ENCODE assay signal across 18 cellular contexts in the genomic region with DNA sequence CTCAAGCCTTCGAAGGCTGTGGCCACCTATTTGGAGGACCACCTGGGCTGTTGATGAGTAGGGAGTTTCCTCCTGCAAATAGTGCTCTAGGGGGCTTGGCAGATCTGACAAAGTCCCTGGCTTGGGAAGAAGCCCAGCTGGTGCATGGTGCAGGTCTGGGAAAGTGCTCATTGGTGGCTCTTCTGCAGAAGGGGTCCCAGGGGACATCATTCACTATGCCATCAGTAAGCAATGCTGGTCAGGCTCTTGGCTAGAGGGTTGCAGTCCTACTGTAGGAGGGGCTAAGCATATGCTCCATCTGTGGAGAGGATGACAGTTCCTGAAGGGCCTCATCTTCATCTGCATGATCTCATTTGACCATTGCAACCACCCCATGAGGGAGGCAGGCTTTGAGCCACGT. TPM values are rescaled to one million over a fixed set of nuclear protein-coding genes. Genes with fewer than 3 reads are reported as not detected.
DNase-seq lines count a peak whose midpoint lies in the region; ATAC-seq, FAIRE-seq and TF ChIP-seq lines count a peak whose summit lies in the region.
"Had no signal": no experiment of that assay in that cellular context is flagged by ENCODE, and none has a peak within 500 bp of the region (broad histone marks: within the 10 kb centered on the region; RNA-seq: fewer than 3 reads in every experiment).

No MANE protein-coding gene starts in this region.

- H2BK20ac ChIP-seq in H1 (ENCODE audit: low read length), result no peak overlapping the region

- H3K36me3 ChIP-seq in BE2C (no peaks in the 10 kb centered on the region), BLaER1 (no peaks in the 10 kb centered on the region), H1 (ENCODE audit: control insufficient read depth in 2 of 4, insufficient read depth in 4 of 4, low read length in 3 of 4) (no peaks in the 10 kb centered on the region; a peak in 1 of 8 replicates)
- H3K36me3 ChIP-seq: BLaER1 treated with 17β-estradiol and CSF1 and Interleukin-3, amounts not matched to agents 10 nM and 100 nM had no signal

- no peak overlapping the region for H3K23ac ChIP-seq in H1 (ENCODE audit: insufficient read length)

- no peak for TF ChIP-seq EP300 in H1 (IDR thresholded peaks at IDR 0.05; ENCODE audit: borderline replicate concordance in 1 of 2, low read depth in 2 of 2, low read length in 2 of 2)

- POLR2A ChIA-PET in H1 (lab: Charles Lee; ENCODE audit: partially characterized antibody), result interaction anchor here (0.7 to 5.5 kb wide), 7 partner anchors 9 to 61 kb away, joined by 3 to 94 read pairs (median 6); no protein-coding TSS in a partner anchor

- TF ChIP-seq CTCF in BE2C (IDR thresholded peaks at IDR 0.05; ENCODE audit: low read depth, low read length), result no peak
- no peak for TF ChIP-seq CTCF in H1 (IDR thresholded peaks at IDR 0.05; ENCODE audit: control extremely low read depth in 1 of 3, insufficient read depth in 1 of 3, low read depth in 1 of 3, low read length in 3 of 3)
- TF ChIP-seq CTCF in GM13977 (IDR thresholded peaks at IDR 0.05; ENCODE audit: extremely low read depth, insufficient read depth, missing control alignments), result no peak

- 0 out of 2 replicates have a peak overlapping the region, but pooled peaks have one; percentile 3 for H3K4me2 ChIP-seq in BLaER1
- no peak overlapping the region for H3K4me2 ChIP-seq in H1 (ENCODE audit: insufficient read depth in 1 of 2, low read depth in 2 of 2, low read length in 2 of 2)
- H3K4me2 ChIP-seq: KMS-11 had no signal

- no peak overlapping the region for H2AFZ ChIP-seq in H1 (ENCODE audit: low read length)

- H3K9me3 ChIP-seq in BE2C, result no peaks in the 10 kb centered on the region
- no peaks in the 10 kb centered on the region for H3K9me3 ChIP-seq in BLaER1
- H3K9me3 ChIP-seq in H1 (ENCODE audit: insufficient read depth in 2 of 2, low read depth in 1 of 2, low read length in 1 of 2), result no peaks in the 10 kb centered on the region
- H3K9me3 ChIP-seq: BLaER1 treated with 17β-estradiol and CSF1 and Interleukin-3, amounts not matched to agents 10 nM and 100 nM; Caco-2 had no signal

- H3K23me2 ChIP-seq in H1 (ENCODE audit: low read depth, low read length), result peaks cover 5% of the 10 kb centered on the region

- ATAC-seq in GM21515 (IDR thresholded peaks at IDR 0.05; ENCODE audit: unreplicated experiment), result no peak

- H3K27ac ChIP-seq in BLaER1, result no peak overlapping the region
- H3K27ac ChIP-seq in H1 (ENCODE audit: low read depth, low read length), result no peak overlapping the region
- H3K27ac ChIP-seq: BLaER1 treated with 17β-estradiol and CSF1 and Interleukin-3, amounts not matched to agents 10 nM and 100 nM; KMS-11 had no signal

- H3K79me1 ChIP-seq in H1 (ENCODE audit: low read depth, low read length), result no peaks in the 10 kb centered on the region; the same call in 1 of the 2 replicates

- CTCF ChIA-PET in H1 (lab: Charles Lee; ENCODE audit: partially characterized antibody), result interaction anchor here (0.7 to 1.5 kb wide), 5 partner anchors 27 to 76 kb away, joined by 3 to 7 read pairs (median 3); no protein-coding TSS in a partner anchor

- no peak for TF ChIP-seq POLR2A in H1 (IDR thresholded peaks at IDR 0.05; ENCODE audit: control extremely low read depth in 1 of 2, low read depth in 2 of 2, low read length in 2 of 2)

- peak overlapping the region; percentile 45; the same call in 1 of the 2 replicates for H2BK12ac ChIP-seq in H1 (ENCODE audit: low read depth, low read length)

- FAIRE-seq in H1 (lab: Jason Lieb, UNC), result no peak
- FAIRE-seq: GM12892, GM18507 had no signal

- H2BK15ac ChIP-seq in H1 (ENCODE audit: low read length), result 0 out of 2 replicates have a peak overlapping the region, but pooled peaks have one; percentile 6

- H4K91ac ChIP-seq in H1 (replicated peaks; ENCODE audit: insufficient read length, low read length), result peak overlapping the region; percentile 6

- H4K20me1 ChIP-seq in BLaER1 (no peaks in the 10 kb centered on the region), H1 (replicated peaks in 1 of 2; ENCODE audit: control insufficient read depth in 1 of 2, insufficient read depth in 2 of 2, low read length in 2 of 2) (no peaks in the 10 kb centered on the region)
- H4K20me1 ChIP-seq: BLaER1 treated with 17β-estradiol and CSF1 and Interleukin-3, amounts not matched to agents 10 nM and 100 nM had no signal

- peak overlapping the region; percentile 11 for H2BK120ac ChIP-seq in H1 (replicated peaks; ENCODE audit: low read depth, low read length)

- peaks cover 0 to 3% of the 10 kb centered on the region in 2 experiments; a peak in 1 of 4 replicates for H3K79me2 ChIP-seq in H1 (ENCODE audit: control insufficient read depth in 1 of 2, insufficient read depth in 2 of 2, low read length in 2 of 2)

- H3K4me1 ChIP-seq in BE2C, result peaks cover 6% of the 10 kb centered on the region
- H3K4me1 ChIP-seq in BLaER1, result peaks cover 17% of the 10 kb centered on the region
- H3K4me1 ChIP-seq in H1 (replicated peaks in 1 of 4; ENCODE audit: control insufficient read depth in 3 of 4, insufficient read depth in 4 of 4, low read length in 3 of 4), result peaks cover 10 to 27% (median 20%) of the 10 kb centered on the region in 4 experiments
- H3K4me1 ChIP-seq: Caco-2 had no signal

- no peak overlapping the region for H3K4me3 ChIP-seq in BE2C (ENCODE audit: low read depth, low read length)
- no peak overlapping the region for H3K4me3 ChIP-seq in BLaER1
- no peak overlapping the region for H3K4me3 ChIP-seq in H1 (ENCODE audit: extremely low read depth in 1 of 4, insufficient read depth in 2 of 4, low read depth in 3 of 4, low read length in 4 of 4)
- H3K4me3 ChIP-seq: BLaER1 treated with 17β-estradiol and CSF1 and Interleukin-3, amounts not matched to agents 10 nM and 100 nM had no signal

- no peak for TF ChIP-seq RAD21 in H1 (IDR thresholded peaks at IDR 0.05 in 1 of 2, conservative IDR thresholded peaks at IDR 0.05 in 1 of 2; ENCODE audit: low read depth in 2 of 2, low read length in 2 of 2)

- H3K27me3 ChIP-seq in BE2C (no peaks in the 10 kb centered on the region), BLaER1 (no peaks in the 10 kb centered on the region), H1 (replicated peaks in 1 of 4; ENCODE audit: control insufficient read depth in 3 of 4, extremely low read depth in 1 of 4, insufficient read depth in 3 of 4, low read length in 3 of 4) (no peaks in the 10 kb centered on the region)
- H3K27me3 ChIP-seq: BLaER1 treated with 17β-estradiol and CSF1 and Interleukin-3, amounts not matched to agents 10 nM and 100 nM had no signal

- WGBS in H1 (ENCODE audit: extremely low coverage in 1 of 2, insufficient coverage in 1 of 2, insufficient read length in 1 of 2, insufficient replicate concordance in 2 of 2, low coverage in 1 of 2, low lambda C conversion rate in 2 of 2, missing lambda C conversion rate in 1 of 2), 2 experiments, result 89% methylated on average over 2 of the region's 2 CpGs; no CpG with 5 or more reads in 1 of the 2 experiments

- H3K14ac ChIP-seq in H1 (ENCODE audit: insufficient read length), result no peak overlapping the region

- H4K5ac ChIP-seq in H1 (ENCODE audit: insufficient read length, low read depth, low read length), result no peak overlapping the region

- peak; percentile 58 for DNase-seq in BE2C
- peak; percentile 82 for DNase-seq in NCI-H524 treated with DMSO at 0.1 percent for 48 hours (lab: John Stamatoyannopoulos, UW)
- peak in 1 of 2 experiments; percentile 36 for DNase-seq in H1 (ENCODE audit: low read depth in 1 of 2, low spot score in 2 of 2)
- no peak for DNase-seq in GM13977 (ENCODE audit: low spot score)
- no peak for DNase-seq in effector CD4-positive, alpha-beta T cell
- DNase-seq: Caco-2; CD4-positive, alpha-beta memory T cell; DMS153; IMR-90; NCI-H1930; NCI-H774; Right ventricle myocardium superior had no signal

- in situ Hi-C loops in GM13977 (cut with MboI; ENCODE audit: low pct_unique_long_range_greater_than_20kb, low sequenced_read_pairs, unreplicated experiment), result no loop called here

- H4K8ac ChIP-seq in H1 (ENCODE audit: extremely low read depth, insufficient read depth, low read length), result no peak overlapping the region

- H2AK5ac ChIP-seq in H1 (ENCODE audit: low read depth, low read length), result no peak overlapping the region

- H3K56ac ChIP-seq in H1 (replicated peaks; ENCODE audit: insufficient read length, low read depth, low read length), result no peak overlapping the region

- H2BK5ac ChIP-seq in H1 (ENCODE audit: low read depth, low read length), result no peak overlapping the region

- H3K18ac ChIP-seq in H1 (ENCODE audit: extremely low read depth, low read length), result peak overlapping the region; percentile 26; the same call in 1 of the 2 replicates

- H3K4ac ChIP-seq in H1 (replicated peaks; ENCODE audit: insufficient read length, low read depth, low read length), result peak overlapping the region; percentile 55

- H3K9ac ChIP-seq in BLaER1 (no peak overlapping the region), H1 (replicated peaks in 1 of 4; ENCODE audit: extremely low read depth in 1 of 4, low read depth in 3 of 4, low read length in 3 of 4) (no peak overlapping the region)
- H3K9ac ChIP-seq: BLaER1 treated with 17β-estradiol and CSF1 and Interleukin-3, amounts not matched to agents 10 nM and 100 nM; KMS-11 had no signal

TF ChIP-seq in H1, 55 proteins besides CTCF, POLR2A, EP300 and RAD21 (continues in another document):
- TF ChIP-seq CHD1 (IDR thresholded peaks at IDR 0.05; ENCODE audit: low read depth, low read length) (no peak), SAP30 (IDR thresholded peaks at IDR 0.05; ENCODE audit: insufficient read depth, insufficient replicate concordance, low read length) (no peak)

RNA-seq across cellular contexts. Expression of a gene that starts 31.6 kb away (rescaled TPM):
- 7.1 TPM for polyA plus RNA-seq in BE2C (2012; ENCODE audit: insufficient read depth, insufficient read length, low read depth)
- 184 and 187 TPM in 2 replicates for total RNA-seq in H1 (2021; fragmentation: NEBNext Ultra II Directional; extraction: Animal tissue kit (Norgen Biotek cat#: 25700))
- 44.0 and 51.4 TPM in 2 replicates for polyA plus RNA-seq in H1 (2011; rRNA removed)
- polyA plus RNA-seq in H1 (2011; cell fraction: cytosol; rRNA removed), result 58.3 TPM
- 162 TPM for polyA plus RNA-seq in H1 (2011; cell fraction: nucleus; rRNA removed)
- 80.3 to 102 TPM (median 93.1 TPM) in 4 replicates for polyA plus RNA-seq in H1 (2012, experiment 1 of 2)
- 13.9 TPM for polyA plus RNA-seq in H1 (2012, experiment 2 of 2)
- polyA plus RNA-seq in H1 (2013, experiment 1 of 2), result 125 TPM
- 109 TPM for polyA plus RNA-seq in H1 (2013, experiment 2 of 2)
- 145 and 147 TPM in 2 replicates for polyA minus RNA-seq in H1 (2011; rRNA and poly(A)+ RNA removed)
- polyA minus RNA-seq in H1 (2011; cell fraction: cytosol; rRNA and poly(A)+ RNA removed), result 113 TPM
- polyA minus RNA-seq in H1 (2011; cell fraction: nucleus; rRNA and poly(A)+ RNA removed), result 237 TPM
- total RNA-seq: CD4-positive, alpha-beta memory T cell had no signal

Comparison
In these comparisons a context has a peak if more than half of its experiments do, and no peak if none do; other contexts are left out.
1. DNase-seq: peak in BE2C (single experiment) and NCI-H524 treated with DMSO at 0.1 percent for 48 hours (single experiment); none in GM13977 (single experiment) and effector CD4-positive, alpha-beta T cell (single experiment).